ENCODE assay signal across 1 cellular context in genomic region chr17:56506349-56506748, GRCh38.
TF ChIP-seq lines count a peak whose summit lies in the region.

No MANE protein-coding gene starts in this region.

TF ChIP-seq in H1, 55 proteins besides CTCF, POLR2A, EP300 and RAD21 (continued from another document):
- TF ChIP-seq CHD7 (IDR thresholded peaks at IDR 0.05; ENCODE audit: insufficient replicate concordance, low read length) (no peak), TAF7 (optimal IDR thresholded peaks at IDR 0.05; ENCODE audit: borderline replicate concordance, low read depth, low read length) (no peak), CEBPB (IDR thresholded peaks at IDR 0.05; ENCODE audit: low read depth, low read length) (no peak), KDM5A (IDR thresholded peaks at IDR 0.05; ENCODE audit: low read length) (no peak), SP1 (IDR thresholded peaks at IDR 0.05; ENCODE audit: low read depth, low read length) (no peak), NANOG (IDR thresholded peaks at IDR 0.05; ENCODE audit: insufficient read depth, low read depth, low read length, poor library complexity, severe bottlenecking) (no peak), PHF8 (conservative IDR thresholded peaks at IDR 0.05; ENCODE audit: low read depth, low read length) (no peak), BRCA1 (IDR thresholded peaks at IDR 0.05; ENCODE audit: low read depth, low read length) (no peak), SP4 (IDR thresholded peaks at IDR 0.05; ENCODE audit: low read length) (no peak), ZNF274 (IDR thresholded peaks at IDR 0.05; ENCODE audit: borderline replicate concordance, extremely low read depth, low read length) (no peak), GTF2F1 (IDR thresholded peaks at IDR 0.05; ENCODE audit: borderline replicate concordance, low read depth, low read length) (no peak), TCF12 (IDR thresholded peaks at IDR 0.05; ENCODE audit: low read depth, low read length) (no peak)
